8 cellular contexts compared by ENCODE assay signal in genomic region chr16:85612801-85613608, GRCh38. TPM values are rescaled to one million over a fixed set of nuclear protein-coding genes. Genes with fewer than 3 reads are reported as not detected.
DNase-seq lines count a peak whose midpoint lies in the region; ATAC-seq and TF ChIP-seq lines count a peak whose summit lies in the region.

GSE1 (plus strand) TSS chr16:85613322; CDS start chr16:85613392, 70 bp downstream.

- peak; percentile 39 for ATAC-seq in GM19455 (IDR thresholded peaks at IDR 0.05; ENCODE audit: unreplicated experiment)

- H3K36me3 Mint-ChIP-seq in stimulated activated naive CD8-positive, alpha-beta T cell treated with anti-CD3 and anti-CD28 coated beads, Interleukin-15, Interleukin-2, amounts not matched to agents 100 ng/mL and 50 ng/mL, for 24 hours (ENCODE audit: low read depth): no peaks in the 10 kb centered on the region

- TF ChIP-seq CTCF in epithelial cell of esophagus (IDR thresholded peaks at IDR 0.05; ENCODE audit: insufficient read depth, low read depth, low read length, missing control alignments): no peak

- CTCF ChIA-PET in activated CD8-positive, alpha-beta memory T cell treated with anti-CD3 and anti-CD28 coated beads for 36 hours (lab: Charles Lee): interaction anchor here (1.2 to 4.6 kb wide), 5 partner anchors 44 to 197 kb away, joined by 3 to 32 read pairs (median 5); no protein-coding TSS in a partner anchor

- peak within 1 kb of the TSS; percentile 45 for H3K27ac Mint-ChIP-seq in stimulated activated naive CD8-positive, alpha-beta T cell treated with anti-CD3 and anti-CD28 coated beads, Interleukin-15, Interleukin-2, amounts not matched to agents 100 ng/mL and 50 ng/mL, for 24 hours

- H3K4me3 Mint-ChIP-seq in stimulated activated naive CD8-positive, alpha-beta T cell treated with anti-CD3 and anti-CD28 coated beads, Interleukin-15, Interleukin-2, amounts not matched to agents 100 ng/mL and 50 ng/mL, for 24 hours: peak within 1 kb of the TSS; percentile 52

- H3K9me3 ChIP-seq in mononuclear cell (ENCODE audit: low read depth, low read length): no peaks in the 10 kb centered on the region

- H3K9me3 Mint-ChIP-seq in stimulated activated naive CD8-positive, alpha-beta T cell treated with anti-CD3 and anti-CD28 coated beads, Interleukin-15, Interleukin-2, amounts not matched to agents 100 ng/mL and 50 ng/mL, for 24 hours: no peaks in the 10 kb centered on the region

- DNase-seq in COLO829 (ENCODE audit: low spot score): peak; percentile 62
- peak; percentile 66 for DNase-seq in HS-27A (ENCODE audit: low read depth)
- peak; percentile 97 for DNase-seq in NCI-H82 (lab: John Stamatoyannopoulos, UW)
- DNase-seq in epithelial cell of esophagus (ENCODE audit: low read depth): peak; percentile 96

- POLR2A ChIA-PET in activated CD8-positive, alpha-beta memory T cell treated with anti-CD3 and anti-CD28 coated beads for 36 hours (lab: Charles Lee): interaction anchor here (0.7 to 5.0 kb wide), 3 partner anchors 56 to 145 kb away, joined by 3 to 42 read pairs (median 9); no protein-coding TSS in a partner anchor

- H3K4me1 ChIP-seq in mononuclear cell (ENCODE audit: insufficient read depth, low read length): peaks cover 67% of the 10 kb centered on the region

- H3K27me3 Mint-ChIP-seq in stimulated activated naive CD8-positive, alpha-beta T cell treated with anti-CD3 and anti-CD28 coated beads, Interleukin-15, Interleukin-2, amounts not matched to agents 100 ng/mL and 50 ng/mL, for 24 hours: no peaks in the 10 kb centered on the region

- no peaks in the 10 kb centered on the region for H3K27me3 ChIP-seq in mononuclear cell (ENCODE audit: insufficient read depth, low read length)

- H3K4me3 ChIP-seq in epithelial cell of esophagus (ENCODE audit: low read length) (peak within 1 kb of the TSS; percentile 72), mononuclear cell (ENCODE audit: low read length) (peak within 1 kb of the TSS; percentile 41)

- peaks cover 63% of the 10 kb centered on the region for H3K4me1 Mint-ChIP-seq in stimulated activated naive CD8-positive, alpha-beta T cell treated with anti-CD3 and anti-CD28 coated beads, Interleukin-15, Interleukin-2, amounts not matched to agents 100 ng/mL and 50 ng/mL, for 24 hours (ENCODE audit: low read depth)

RNA-seq across cellular contexts. Expression of gene GSE1, which starts in this region (rescaled TPM):
- 10 to 100 TPM; 29.6 to 30.0 TPM for total RNA-seq in activated CD8-positive, alpha-beta memory T cell treated with anti-CD3 and anti-CD28 coated beads for 36 hours
- 34.3 TPM for total RNA-seq in mononuclear cell

Comparison
In these comparisons a context has a peak if more than half of its experiments do, and no peak if none do; other contexts are left out.
1. Peak in every context shown above with its lines: DNase-seq, ATAC-seq and H3K4me3 ChIP-seq.